28 cellular contexts compared by ENCODE assay signal in genomic region chr2:186103276-186103675, GRCh38.
"Had no signal": no experiment of that assay in that cellular context is flagged by ENCODE, and none has a peak within 500 bp of the region (broad histone marks: within the 10 kb centered on the region; RNA-seq: fewer than 3 reads in every experiment).

No MANE protein-coding gene starts in this region.

- H3K4me3 Mint-ChIP-seq: dendritic cell treated with granulocyte-macrophage colony-stimulating factor and Interleukin-4, amounts not matched to agents 40 ng/mL and 50 ng/mL, for 4 days; effector memory CD8-positive, alpha-beta T cell; endodermal cell; mesothelial cell of epicardium; naive B cell; naive thymus-derived CD8-positive, alpha-beta T cell had no signal

- ATAC-seq: effector memory CD8-positive, alpha-beta T cell; esophagus mucosa; gastrocnemius medialis; heart right ventricle; left cardiac atrium; lower lobe of right lung; mucosa of descending colon; naive thymus-derived CD8-positive, alpha-beta T cell had no signal

- DNase-seq: colonic mucosa; cortex of kidney; effector CD8-positive, alpha-beta T cell; effector memory CD8-positive, alpha-beta T cell; endodermal cell; erythroblast; esophagus squamous epithelium; foreskin fibroblast; foreskin melanocyte; gastrocnemius medialis; glutamatergic neuron; head of caudate nucleus; heart right ventricle; hippocampal formation; left cardiac atrium; left ventricle myocardium inferior; lower lobe of right lung; mesenchymal stem cell; mucosa of descending colon; naive B cell; naive thymus-derived CD8-positive, alpha-beta T cell had no signal

- H3K27ac ChIP-seq: colonic mucosa, epithelial cell of prostate, esophagus squamous epithelium, gastrocnemius medialis, heart right ventricle, left ventricle myocardium inferior, lower lobe of right lung had no signal

- H3K27ac Mint-ChIP-seq: dendritic cell treated with granulocyte-macrophage colony-stimulating factor and Interleukin-4, amounts not matched to agents 40 ng/mL and 50 ng/mL, for 4 days; effector memory CD8-positive, alpha-beta T cell; endodermal cell; mesothelial cell of epicardium; naive B cell; naive thymus-derived CD8-positive, alpha-beta T cell had no signal

- FAIRE-seq: endometrium, islet of Langerhans, keratinocyte had no signal

- H3K4me3 ChIP-seq: colonic mucosa, esophagus squamous epithelium, gastrocnemius medialis, heart right ventricle, left ventricle myocardium inferior, lower lobe of right lung, mucosa of descending colon had no signal

- H3K9me3 ChIP-seq: colonic mucosa, esophagus squamous epithelium, gastrocnemius medialis, mucosa of descending colon had no signal

- H3K36me3 ChIP-seq: colonic mucosa, esophagus squamous epithelium, gastrocnemius medialis, heart right ventricle, left ventricle myocardium inferior, lower lobe of right lung had no signal

- H3K27me3 ChIP-seq: colonic mucosa, esophagus squamous epithelium, gastrocnemius medialis, heart right ventricle had no signal

- H3K36me3 Mint-ChIP-seq: mesothelial cell of epicardium, naive B cell had no signal

- H3K4me1 Mint-ChIP-seq: mesothelial cell of epicardium, naive B cell had no signal

- H3K4me1 ChIP-seq: colonic mucosa, esophagus squamous epithelium, gastrocnemius medialis, lower lobe of right lung had no signal

- H3K27me3 Mint-ChIP-seq: dendritic cell treated with granulocyte-macrophage colony-stimulating factor and Interleukin-4, amounts not matched to agents 40 ng/mL and 50 ng/mL, for 4 days; effector memory CD8-positive, alpha-beta T cell; naive B cell; naive thymus-derived CD8-positive, alpha-beta T cell had no signal

- H3K9me3 Mint-ChIP-seq: dendritic cell treated with granulocyte-macrophage colony-stimulating factor and Interleukin-4, amounts not matched to agents 40 ng/mL and 50 ng/mL, for 4 days; endodermal cell; mesothelial cell of epicardium had no signal
